8 cellular contexts compared by ENCODE assay signal in genomic region chr3:9352917-9353823, GRCh38. TPM values are rescaled to one million over a fixed set of nuclear protein-coding genes. Genes with fewer than 3 reads are reported as not detected.
DNase-seq lines count a peak whose midpoint lies in the region; ATAC-seq and TF ChIP-seq lines count a peak whose summit lies in the region.

No MANE protein-coding gene starts in this region.

- H3K4me3 ChIP-seq in epithelial cell of esophagus (ENCODE audit: low read length): no peak overlapping the region

- H3K9me3 Mint-ChIP-seq in activated CD8-positive, alpha-beta memory T cell treated with anti-CD3 and anti-CD28 coated beads, Interleukin-2, amount 10 ng/mL, durations not matched to agents 7 days and 5 days (ENCODE audit: low read depth): no peaks in the 10 kb centered on the region
- H3K9me3 Mint-ChIP-seq in stimulated activated effector memory CD8-positive, alpha-beta T cell treated with anti-CD3 and anti-CD28 coated beads, Interleukin-12 subunit alpha, Interleukin-12 subunit beta, amount 100 ng/mL, for 72 hours: no peaks in the 10 kb centered on the region

- peak; percentile 98 for TF ChIP-seq CTCF in epithelial cell of esophagus (IDR thresholded peaks at IDR 0.05; ENCODE audit: insufficient read depth, low read depth, low read length, missing control alignments)

- peak overlapping the region; percentile 40 for H3K27ac Mint-ChIP-seq in activated CD8-positive, alpha-beta memory T cell treated with anti-CD3 and anti-CD28 coated beads, Interleukin-2, amount 10 ng/mL, durations not matched to agents 7 days and 5 days
- peak overlapping the region; percentile 82 for H3K27ac Mint-ChIP-seq in stimulated activated effector memory CD8-positive, alpha-beta T cell treated with anti-CD3 and anti-CD28 coated beads, Interleukin-12 subunit alpha, Interleukin-12 subunit beta, amount 100 ng/mL, for 72 hours

- DNase-seq in Daoy (ENCODE audit: low read depth) (peak; percentile 51), NCI-H82 (lab: John Stamatoyannopoulos, UW) (peak; percentile 69), epithelial cell of esophagus (ENCODE audit: low read depth) (peak; percentile 82), mucosa of gallbladder (ENCODE audit: low spot score) (peak; percentile 76)
- DNase-seq in activated CD8-positive, alpha-beta memory T cell treated with anti-CD3 and anti-CD28 coated beads, Interleukin-2, amount 10 ng/mL, durations not matched to agents 7 days and 5 days: peak; percentile 76
- DNase-seq in stimulated activated effector memory CD8-positive, alpha-beta T cell treated with anti-CD3 and anti-CD28 coated beads, Interleukin-12 subunit alpha, Interleukin-12 subunit beta, amount 100 ng/mL, for 72 hours (ENCODE audit: low spot score in 2 of 2): peak in 1 of 2 donors; percentile 70

- ATAC-seq in HG02870 (IDR thresholded peaks at IDR 0.05; ENCODE audit: unreplicated experiment) (peak; percentile 51), HG03045 (IDR thresholded peaks at IDR 0.05; ENCODE audit: unreplicated experiment) (no peak)
- peak; percentile 69 for ATAC-seq in activated CD8-positive, alpha-beta memory T cell treated with anti-CD3 and anti-CD28 coated beads, Interleukin-2, amount 10 ng/mL, durations not matched to agents 7 days and 5 days
- ATAC-seq in stimulated activated effector memory CD8-positive, alpha-beta T cell treated with anti-CD3 and anti-CD28 coated beads, Interleukin-12 subunit alpha, Interleukin-12 subunit beta, amount 100 ng/mL, for 72 hours: no peak

- CTCF ChIA-PET in activated CD8-positive, alpha-beta memory T cell treated with anti-CD3 and anti-CD28 coated beads, Interleukin-2, amount 10 ng/mL, durations not matched to agents 7 days and 5 days (lab: Charles Lee): interaction anchor here (0.6 to 3.4 kb wide), 30 partner anchors 10 to 456 kb away, joined by 3 to 52 read pairs (median 4); partner anchors contain the start of genes MTMR14 and THUMPD3

- H3K27me3 Mint-ChIP-seq in activated CD8-positive, alpha-beta memory T cell treated with anti-CD3 and anti-CD28 coated beads, Interleukin-2, amount 10 ng/mL, durations not matched to agents 7 days and 5 days: no peaks in the 10 kb centered on the region

- no peak overlapping the region for H3K4me3 Mint-ChIP-seq in activated CD8-positive, alpha-beta memory T cell treated with anti-CD3 and anti-CD28 coated beads, Interleukin-2, amount 10 ng/mL, durations not matched to agents 7 days and 5 days
- H3K4me3 Mint-ChIP-seq in stimulated activated effector memory CD8-positive, alpha-beta T cell treated with anti-CD3 and anti-CD28 coated beads, Interleukin-12 subunit alpha, Interleukin-12 subunit beta, amount 100 ng/mL, for 72 hours: peak overlapping the region; percentile 24

- no peaks in the 10 kb centered on the region for H3K36me3 Mint-ChIP-seq in activated CD8-positive, alpha-beta memory T cell treated with anti-CD3 and anti-CD28 coated beads, Interleukin-2, amount 10 ng/mL, durations not matched to agents 7 days and 5 days
- H3K36me3 Mint-ChIP-seq in stimulated activated effector memory CD8-positive, alpha-beta T cell treated with anti-CD3 and anti-CD28 coated beads, Interleukin-12 subunit alpha, Interleukin-12 subunit beta, amount 100 ng/mL, for 72 hours: no peaks in the 10 kb centered on the region

- H3K4me1 Mint-ChIP-seq in activated CD8-positive, alpha-beta memory T cell treated with anti-CD3 and anti-CD28 coated beads, Interleukin-2, amount 10 ng/mL, durations not matched to agents 7 days and 5 days: peaks cover 46% of the 10 kb centered on the region
- H3K4me1 Mint-ChIP-seq in stimulated activated effector memory CD8-positive, alpha-beta T cell treated with anti-CD3 and anti-CD28 coated beads, Interleukin-12 subunit alpha, Interleukin-12 subunit beta, amount 100 ng/mL, for 72 hours: peaks cover 33% of the 10 kb centered on the region

RNA-seq across cellular contexts. Expression of gene THUMPD3, which starts 9.7 kb away (rescaled TPM):
- total RNA-seq in Daoy (2014; rRNA removed; shearing (Covaris generic)): 65.4 and 67.9 TPM in 2 replicates
- total RNA-seq in activated CD8-positive, alpha-beta memory T cell treated with anti-CD3 and anti-CD28 coated beads, Interleukin-2, amount 10 ng/mL, durations not matched to agents 7 days and 5 days: 10 to 100 TPM; 46.1 to 52.0 TPM
- total RNA-seq in mucosa of gallbladder: 43.4 TPM

RNA-seq across cellular contexts. Expression of gene SETD5, which starts 44.2 kb away (rescaled TPM):
- 24.5 TPM in 2 replicates for total RNA-seq in Daoy (2014; rRNA removed; shearing (Covaris generic))
- 100 to 1,000 TPM; 136 to 147 TPM for total RNA-seq in activated CD8-positive, alpha-beta memory T cell treated with anti-CD3 and anti-CD28 coated beads, Interleukin-2, amount 10 ng/mL, durations not matched to agents 7 days and 5 days
- 94.3 TPM for total RNA-seq in mucosa of gallbladder

Comparison
In these comparisons a context has a peak if more than half of its experiments do, and no peak if none do; other contexts are left out.
1. ATAC-seq: peak in HG02870 (single experiment) and activated CD8-positive, alpha-beta memory T cell treated with anti-CD3 and anti-CD28 coated beads, Interleukin-2, amount 10 ng/mL, durations not matched to agents 7 days and 5 days (single experiment); none in stimulated activated effector memory CD8-positive, alpha-beta T cell treated with anti-CD3 and anti-CD28 coated beads, Interleukin-12 subunit alpha, Interleukin-12 subunit beta, amount 100 ng/mL, for 72 hours (single experiment) and HG03045 (single experiment).